In genomic region chr14:93013368-93013719, GRCh38 we compare ENCODE assay signal across 9 cellular contexts.
A peak's percentile ranks its signal among the peaks of the same experiment; 100 is the strongest.
DNase-seq lines count a peak whose midpoint lies in the region; ATAC-seq and TF ChIP-seq lines count a peak whose summit lies in the region.
"Had no signal": no experiment of that assay in that cellular context is flagged by ENCODE, and none has a peak within 500 bp of the region (broad histone marks: within the 10 kb centered on the region; RNA-seq: fewer than 3 reads in every experiment).

No MANE protein-coding gene starts in this region.

- no peaks in the 10 kb centered on the region for H3K9me3 ChIP-seq in right cardiac atrium (ENCODE audit: control insufficient read depth, low read length)
- no peaks in the 10 kb centered on the region for H3K9me3 ChIP-seq in vagina

- peak in 2 of 3 donors; percentile 37 to 48 for DNase-seq in right cardiac atrium
- no peak for DNase-seq in left ventricle myocardium superior
- peak; percentile 36 for DNase-seq in SW480 (ENCODE audit: low spot score)
- peak; percentile 91 for DNase-seq in hepatic stellate cell (ENCODE audit: low spot score)
- DNase-seq in vagina (ENCODE audit: extremely low spot score in 2 of 2), result no peak
- DNase-seq in SKM-1 treated with dmso at 0.1 percent for 144 hours (lab: John Stamatoyannopoulos, UW; ENCODE audit: unreplicated experiment), result no peak
- no peak for DNase-seq in HPDE6-E6E7 (ENCODE audit: extremely low spot score)
- DNase-seq: dermis blood vessel endothelial cell had no signal

- no peak for TF ChIP-seq CTCF in vagina (IDR thresholded peaks at IDR 0.05)

- 44% methylated on average over 3 of the region's 3 CpGs for WGBS in right cardiac atrium

- no peak overlapping the region for H3K27ac ChIP-seq in right cardiac atrium (ENCODE audit: low read length)
- peak overlapping the region; percentile 89 for H3K27ac ChIP-seq in vagina

- H3K27me3 ChIP-seq in right cardiac atrium (ENCODE audit: control insufficient read depth, insufficient read depth) (no peaks in the 10 kb centered on the region), vagina (no peaks in the 10 kb centered on the region)

- H3K4me3 ChIP-seq in right cardiac atrium (ENCODE audit: low read length) (no peak overlapping the region), vagina (no peak overlapping the region)

- peaks cover 0 to 3% of the 10 kb centered on the region in 2 donors for H3K36me3 ChIP-seq in vagina

- H3K4me1 ChIP-seq in right cardiac atrium (ENCODE audit: control insufficient read depth, insufficient read depth, low read length), result peaks cover 49% of the 10 kb centered on the region
- H3K4me1 ChIP-seq in vagina, result peaks cover 81% of the 10 kb centered on the region

- intact Hi-C loops in right cardiac atrium (cut with DNase I), result no loop called here
- intact Hi-C loops in left ventricle myocardium superior (cut with micrococcal nuclease), result no loop called here
- intact Hi-C loops in vagina (cut with DNase I), result no loop called here

- TF ChIP-seq POLR2A in vagina (IDR thresholded peaks at IDR 0.05), result no peak

- ATAC-seq in right cardiac atrium (no peak), left ventricle myocardium superior (no peak), GM21528 (IDR thresholded peaks at IDR 0.05; ENCODE audit: low FRiP score, unreplicated experiment) (no peak)

Comparison
In these comparisons a context has a peak if more than half of its experiments do, and no peak if none do; other contexts are left out.
1. DNase-seq: peak in right cardiac atrium (2 of 3), SW480 (single experiment) and hepatic stellate cell (single experiment); none in left ventricle myocardium superior (single experiment), vagina (0 of 2), SKM-1 treated with dmso at 0.1 percent for 144 hours (single experiment) and HPDE6-E6E7 (single experiment).